14 cellular contexts compared by ENCODE assay signal in genomic region chr2:175206866-175207265, GRCh38. TPM values are rescaled to one million over a fixed set of nuclear protein-coding genes. Genes with fewer than 3 reads are reported as not detected.
DNase-seq lines count a peak whose midpoint lies in the region; ATAC-seq and TF ChIP-seq lines count a peak whose summit lies in the region.
"Had no signal": no experiment of that assay in that cellular context is flagged by ENCODE, and none has a peak within 500 bp of the region (broad histone marks: within the 10 kb centered on the region; RNA-seq: fewer than 3 reads in every experiment).

No MANE protein-coding gene starts in this region.

- no peak overlapping the region for H3K4me3 Mint-ChIP-seq in central memory CD8-positive, alpha-beta T cell
- H3K4me3 Mint-ChIP-seq in immature natural killer cell (peak overlapping the region in 3 of 5 donors; percentile 36 to 76 (median 48)), nephron progenitor cell (no peak overlapping the region)
- H3K4me3 Mint-ChIP-seq: CD4-positive, alpha-beta T cell; H9 had no signal

- H3K36me3 Mint-ChIP-seq in central memory CD8-positive, alpha-beta T cell (ENCODE audit: insufficient read depth), result no peaks in the 10 kb centered on the region
- peaks cover 0 to 5% (median 0%) of the 10 kb centered on the region in 3 donors for H3K36me3 Mint-ChIP-seq in immature natural killer cell
- H3K36me3 Mint-ChIP-seq in nephron progenitor cell (ENCODE audit: low read depth), result no peaks in the 10 kb centered on the region

- H3K27ac Mint-ChIP-seq in central memory CD8-positive, alpha-beta T cell (ENCODE audit: low read depth), result peak overlapping the region; percentile 46
- H3K27ac Mint-ChIP-seq in immature natural killer cell (peak overlapping the region; percentile 1 to 88 (median 86)), nephron progenitor cell (no peak overlapping the region)
- H3K27ac Mint-ChIP-seq: CD4-positive, alpha-beta T cell; H9 had no signal

- DNase-seq in DMS 273 (lab: John Stamatoyannopoulos, UW; ENCODE audit: unreplicated experiment) (peak; percentile 30), DMS 273 treated with DMSO at 0.1 percent for 48 hours (lab: John Stamatoyannopoulos, UW) (no peak), NCI-H146 (lab: John Stamatoyannopoulos, UW) (peak; percentile 68), immature natural killer cell (no peak), NCI-H1417 treated with DMSO at 0.1 percent for 48 hours (lab: John Stamatoyannopoulos, UW) (no peak), nephron progenitor cell (no peak)
- DNase-seq in central memory CD8-positive, alpha-beta T cell (ENCODE audit: low spot score in 2 of 2), result no peak
- DNase-seq: AML-193; CD4-positive, alpha-beta T cell; DMS53; DND-41; EL; H9 had no signal

- no peak for TF ChIP-seq CTCF in nephron progenitor cell (IDR thresholded peaks at IDR 0.05)

- ATAC-seq in central memory CD8-positive, alpha-beta T cell (replicated peaks; ENCODE audit: extremely low read depth, poor library complexity, severe bottlenecking), result no peak
- ATAC-seq: A549 had no signal

- peaks cover 2% of the 10 kb centered on the region for H3K27me3 Mint-ChIP-seq in central memory CD8-positive, alpha-beta T cell
- H3K27me3 Mint-ChIP-seq in immature natural killer cell (ENCODE audit: low read depth in 3 of 3), result peaks cover 0 to 6% (median 2%) of the 10 kb centered on the region in 3 donors
- peaks cover 21% of the 10 kb centered on the region for H3K27me3 Mint-ChIP-seq in nephron progenitor cell (ENCODE audit: low read depth, poor library complexity)

- no peaks in the 10 kb centered on the region for H3K4me1 Mint-ChIP-seq in central memory CD8-positive, alpha-beta T cell
- H3K4me1 Mint-ChIP-seq in immature natural killer cell (peaks cover 33 to 44% of the 10 kb centered on the region in 2 donors), nephron progenitor cell (no peaks in the 10 kb centered on the region)

- H3K9me3 Mint-ChIP-seq in central memory CD8-positive, alpha-beta T cell, result no peaks in the 10 kb centered on the region
- H3K9me3 Mint-ChIP-seq in immature natural killer cell, result no peaks in the 10 kb centered on the region
- H3K9me3 Mint-ChIP-seq in nephron progenitor cell, result no peaks in the 10 kb centered on the region
- H3K9me3 Mint-ChIP-seq: CD4-positive, alpha-beta T cell; H9 had no signal

RNA-seq across cellular contexts. Expression of gene ATP5MC3, which starts 25.4 kb away (rescaled TPM):
- polyA plus RNA-seq in immature natural killer cell, result 100 to 1,000 TPM; 377 to 560 (median 464) TPM

RNA-seq across cellular contexts. Expression of gene ATF2, which starts 38.9 kb away (rescaled TPM):
- polyA plus RNA-seq in immature natural killer cell, result 10 to 100 TPM; 21.2 to 42.7 (median 35.5) TPM

Comparison
In these comparisons a context has a peak if more than half of its experiments do, and no peak if none do; other contexts are left out.
1. DNase-seq: peak in DMS 273 (single experiment) and NCI-H146 (single experiment); none in DMS 273 treated with DMSO at 0.1 percent for 48 hours (single experiment), central memory CD8-positive, alpha-beta T cell (0 of 2), immature natural killer cell (0 of 3), NCI-H1417 treated with DMSO at 0.1 percent for 48 hours (single experiment) and nephron progenitor cell (single experiment).
2. H3K4me3 Mint-ChIP-seq: peak in immature natural killer cell (3 of 5); none in central memory CD8-positive, alpha-beta T cell (single experiment) and nephron progenitor cell (single experiment).